Comparison of ENCODE assay signal across 15 cellular contexts in the genomic region with DNA sequence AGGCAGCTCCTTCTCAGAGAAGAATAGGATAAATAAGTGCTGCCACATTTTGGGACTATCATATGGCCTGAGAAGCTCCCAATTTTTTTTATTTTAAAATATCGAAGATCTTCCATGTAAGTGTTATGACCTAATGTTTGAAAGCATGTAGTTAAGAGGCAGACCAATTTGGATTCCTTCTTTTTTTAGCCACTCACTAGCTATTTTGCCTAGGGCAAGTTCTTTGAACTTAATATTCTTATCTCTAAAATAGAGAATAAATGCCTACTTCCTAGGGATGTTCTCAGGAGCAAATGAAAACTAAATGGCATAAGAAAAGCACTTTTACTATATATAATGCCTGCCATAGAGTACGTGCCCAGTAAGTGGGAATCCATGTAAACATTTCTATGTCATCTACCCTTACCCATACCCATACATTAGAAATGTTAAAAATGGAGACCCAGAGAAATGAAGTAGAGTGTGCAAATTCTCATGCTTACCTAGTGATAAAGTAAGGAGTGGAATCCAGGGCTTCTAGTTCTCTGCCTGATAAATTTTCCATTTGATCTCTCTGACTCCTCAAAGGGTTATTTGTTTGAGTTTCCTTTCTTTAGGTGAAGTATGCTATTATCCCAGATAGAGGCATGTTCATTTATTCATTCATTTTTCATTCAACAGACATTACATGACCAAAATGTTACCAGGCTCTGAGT.
DNase-seq lines count a peak whose midpoint lies in the region; ATAC-seq and TF ChIP-seq lines count a peak whose summit lies in the region.
"Had no signal": no experiment of that assay in that cellular context is flagged by ENCODE, and none has a peak within 500 bp of the region (broad histone marks: within the 10 kb centered on the region; RNA-seq: fewer than 3 reads in every experiment).

No MANE protein-coding gene starts in this region.

- H3K27ac Mint-ChIP-seq in brain (peak overlapping the region in 3 of 5 experiments; percentile 26 to 78 (median 39)), nephron progenitor cell (peak overlapping the region; percentile 6)
- H3K27ac Mint-ChIP-seq: activated naive CD8-positive, alpha-beta T cell treated with anti-CD3 and anti-CD28 coated beads, Interleukin-2, amount 50 U/mL, for 24 hours; CD8-positive, alpha-beta memory T cell had no signal

- ATAC-seq in left ventricle myocardium superior (peak; percentile 8), Right ventricle myocardium superior (ENCODE audit: poor library complexity) (no peak), HG03135 (IDR thresholded peaks at IDR 0.05; ENCODE audit: unreplicated experiment) (no peak), GM21447 (IDR thresholded peaks at IDR 0.05; ENCODE audit: unreplicated experiment) (no peak)
- ATAC-seq: activated naive CD8-positive, alpha-beta T cell treated with anti-CD3 and anti-CD28 coated beads, Interleukin-2, amount 50 U/mL, for 24 hours had no signal

- intact Hi-C loops in left ventricle myocardium superior (cut with micrococcal nuclease) = no loop called here
- intact Hi-C loops in Right ventricle myocardium superior (cut with DNase I) = no loop called here

- H3K4me1 Mint-ChIP-seq in brain = peaks cover 20% of the 10 kb centered on the region
- H3K4me1 Mint-ChIP-seq in nephron progenitor cell = peaks cover 23% of the 10 kb centered on the region

- DNase-seq in left ventricle myocardium superior = no peak
- no peak for DNase-seq in Right ventricle myocardium superior
- DNase-seq in nephron progenitor cell = no peak
- no peak for DNase-seq in inferior parietal cortex (ENCODE audit: extremely low spot score)
- no peak for DNase-seq in C1 segment of cervical spinal cord (lab: John Stamatoyannopoulos, UW)
- DNase-seq: activated naive CD8-positive, alpha-beta T cell treated with anti-CD3 and anti-CD28 coated beads, Interleukin-2, amount 50 U/mL, for 24 hours; CD8-positive, alpha-beta memory T cell; NCI-H1436 treated with DMSO at 0.1 percent for 48 hours; NCI-H345; NK-92 treated with Interleukin-12 subunit alpha and Interleukin-12 subunit beta, amount 100 ng/mL, for 24 hours; stimulated activated naive CD4-positive, alpha-beta T cell treated with Interleukin-2 at 50 U/mL for 16 hours; T-helper 1 cell had no signal

- H3K4me3 Mint-ChIP-seq in brain = no peak overlapping the region
- no peak overlapping the region for H3K4me3 Mint-ChIP-seq in nephron progenitor cell
- H3K4me3 Mint-ChIP-seq: activated naive CD8-positive, alpha-beta T cell treated with anti-CD3 and anti-CD28 coated beads, Interleukin-2, amount 50 U/mL, for 24 hours; CD8-positive, alpha-beta memory T cell had no signal

- TF ChIP-seq CTCF in brain (conservative IDR thresholded peaks at IDR 0.05) (no peak), nephron progenitor cell (IDR thresholded peaks at IDR 0.05) (no peak)

- H3K9me3 Mint-ChIP-seq in brain (no peaks in the 10 kb centered on the region), nephron progenitor cell (no peaks in the 10 kb centered on the region)
- H3K9me3 Mint-ChIP-seq: activated naive CD8-positive, alpha-beta T cell treated with anti-CD3 and anti-CD28 coated beads, Interleukin-2, amount 50 U/mL, for 24 hours had no signal

- H3K27me3 Mint-ChIP-seq in brain (no peaks in the 10 kb centered on the region), nephron progenitor cell (ENCODE audit: low read depth, poor library complexity) (no peaks in the 10 kb centered on the region)
- H3K27me3 Mint-ChIP-seq: activated naive CD8-positive, alpha-beta T cell treated with anti-CD3 and anti-CD28 coated beads, Interleukin-2, amount 50 U/mL, for 24 hours had no signal

- H3K36me3 Mint-ChIP-seq in brain (peaks cover 31% of the 10 kb centered on the region), nephron progenitor cell (ENCODE audit: low read depth) (peaks cover 25% of the 10 kb centered on the region)
